ENCODE assay signal across 8 cellular contexts in genomic region chr3:194671511-194671899, GRCh38. TPM values are rescaled to one million over a fixed set of nuclear protein-coding genes. Genes with fewer than 3 reads are reported as not detected.
DNase-seq lines count a peak whose midpoint lies in the region; ATAC-seq and TF ChIP-seq lines count a peak whose summit lies in the region.

No MANE protein-coding gene starts in this region.

- TF ChIP-seq POLR2A in IMR-90 (IDR thresholded peaks at IDR 0.05; ENCODE audit: low read depth, low read length) = no peak

- POLR2A ChIA-PET in IMR-90 (lab: Charles Lee; ENCODE audit: unreplicated experiment) = interaction anchor here (0.6 kb wide), 1 partner anchor 14 kb away, joined by 11 read pairs; no protein-coding TSS in a partner anchor

- H2BK20ac ChIP-seq in IMR-90 (ENCODE audit: low read depth, low read length) = no peak overlapping the region

- H4K8ac ChIP-seq in IMR-90 (ENCODE audit: low read depth in 2 of 2, low read length in 2 of 2) = peak overlapping the region; percentile 72 to 92; a peak in 2 of 4 replicates

- intact Hi-C loops in IMR-90 (cut with micrococcal nuclease) = loop anchor here (1.0 kb wide), 1 partner anchor 589 kb away; no protein-coding TSS in a partner anchor

- H4K20me1 ChIP-seq in IMR-90 (ENCODE audit: insufficient read depth, low read length) = peaks cover 6% of the 10 kb centered on the region; the same call in 1 of the 2 replicates

- peak overlapping the region; percentile 83 for H2AK9ac ChIP-seq in IMR-90 (replicated peaks; ENCODE audit: low read depth, low read length, poor library complexity)

- H3K4ac ChIP-seq in IMR-90 (ENCODE audit: low read depth, low read length) = peak overlapping the region; percentile 27; the same call in 1 of the 2 replicates

- H3K4me1 ChIP-seq in IMR-90 (ENCODE audit: control insufficient read depth, insufficient read depth, low read length) (peaks cover 1% of the 10 kb centered on the region; the same call in 1 of the 2 replicates), muscle layer of colon (ENCODE audit: insufficient read depth, low read length) (peaks cover 11% of the 10 kb centered on the region)

- peak overlapping the region; percentile 26; the same call in 1 of the 2 replicates for H4K5ac ChIP-seq in IMR-90 (ENCODE audit: low read depth, low read length)

- H3K4me3 ChIP-seq in IMR-90 (ENCODE audit: insufficient read depth, low read depth, low read length) = peak overlapping the region; percentile 87
- H3K4me3 ChIP-seq in muscle layer of colon (ENCODE audit: low read depth in 1 of 2, low read length in 2 of 2) = peak overlapping the region; percentile 75 to 92

- H3K27ac ChIP-seq in IMR-90 (ENCODE audit: insufficient read depth, low read length) (peak overlapping the region; percentile 68), muscle layer of colon (ENCODE audit: low read depth, low read length) (peak overlapping the region; percentile 88)

- peaks cover 22% of the 10 kb centered on the region for H3K4me1 Mint-ChIP-seq in endothelial cell (ENCODE audit: unreplicated experiment)

- dilution Hi-C loops in IMR-90 (cut with HindIII; ENCODE audit: low sequenced_read_pairs, unreplicated experiment) = no loop called here

- no peak overlapping the region for H2BK15ac ChIP-seq in IMR-90 (ENCODE audit: low read depth, low read length)

- no peak overlapping the region; the same call in 1 of the 2 replicates for H4K91ac ChIP-seq in IMR-90 (ENCODE audit: insufficient read depth, low read depth, low read length)

- TF ChIP-seq CTCF in IMR-90 (conservative IDR thresholded peaks at IDR 0.05; ENCODE audit: low read depth, low read length) (peak; percentile 63), endothelial cell (IDR thresholded peaks at IDR 0.05; ENCODE audit: unreplicated experiment) (peak; percentile 92)

- peak overlapping the region; percentile 79 for H3K9ac ChIP-seq in IMR-90 (ENCODE audit: low read depth, low read length)
- H3K9ac ChIP-seq in muscle layer of colon (ENCODE audit: low read length) = peak overlapping the region; percentile 74

- H3K14ac ChIP-seq in IMR-90 (replicated peaks; ENCODE audit: low read depth, low read length) = 0 out of 2 replicates have a peak overlapping the region, but pooled peaks have one; percentile 23

- TF ChIP-seq RAD21 in IMR-90 (IDR thresholded peaks at IDR 0.05; ENCODE audit: low read length) = peak; percentile 52

- H3K36me3 ChIP-seq in IMR-90 (ENCODE audit: control insufficient read depth, insufficient read depth, low read length) = peaks cover 3% of the 10 kb centered on the region
- peaks cover 19% of the 10 kb centered on the region for H3K36me3 ChIP-seq in muscle layer of colon (ENCODE audit: insufficient read depth, low read length)

- no peak overlapping the region for H3K23ac ChIP-seq in IMR-90 (ENCODE audit: low read depth, low read length)

- in situ Hi-C loops in IMR-90 (cut with MboI; ENCODE audit: low sequenced_read_pairs) = loop anchor here (10.0 kb wide), 1 partner anchor 853 kb away; no protein-coding TSS in a partner anchor

- peaks cover 15 to 32% of the 10 kb centered on the region in 2 experiments; a peak in 3 of 4 replicates for H3K79me1 ChIP-seq in IMR-90 (ENCODE audit: low read depth in 1 of 2, low read length in 2 of 2)

- peak overlapping the region; percentile 98 for H3K4me3 Mint-ChIP-seq in endothelial cell (ENCODE audit: unreplicated experiment)

- peaks cover 2% of the 10 kb centered on the region for H3K27me3 Mint-ChIP-seq in endothelial cell (ENCODE audit: unreplicated experiment)

- H3K27ac Mint-ChIP-seq in endothelial cell (ENCODE audit: unreplicated experiment) = peak overlapping the region; percentile 96

- WGBS in IMR-90 (ENCODE audit: extremely low coverage in 2 of 2, insufficient read length in 1 of 2), 2 experiments = 0% methylated on average over 3 of the region's 5 CpGs; no CpG with 5 or more reads in 1 of the 2 experiments

- peak overlapping the region; percentile 85 for H2AFZ ChIP-seq in IMR-90 (replicated peaks; ENCODE audit: low read length, poor library complexity)

- peak; percentile 57 for DNase-seq in CD1c-positive myeloid dendritic cell (ENCODE audit: extremely low spot score)
- peak; percentile 52 for DNase-seq in IMR-90
- DNase-seq in SKM-1 (lab: John Stamatoyannopoulos, UW; ENCODE audit: unreplicated experiment) = peak; percentile 42
- no peak for DNase-seq in endothelial cell (ENCODE audit: low spot score)
- DNase-seq in COLO829 (ENCODE audit: low spot score) = no peak
- DNase-seq in NCI-H1048 (lab: John Stamatoyannopoulos, UW) = no peak

- H3K9me1 ChIP-seq in IMR-90 (ENCODE audit: insufficient read depth, low read length) = no peaks in the 10 kb centered on the region; the same call in 1 of the 2 replicates

- H3K27me3 ChIP-seq in IMR-90 (ENCODE audit: control insufficient read depth, insufficient read depth, low read length) = peaks cover 2% of the 10 kb centered on the region; the same call in 1 of the 2 replicates
- no peaks in the 10 kb centered on the region for H3K27me3 ChIP-seq in muscle layer of colon (ENCODE audit: control insufficient read depth in 1 of 2, insufficient read depth in 2 of 2, low read length in 2 of 2)

- H2AK5ac ChIP-seq in IMR-90 (ENCODE audit: low read depth, low read length) = no peak overlapping the region

- peaks cover 7% of the 10 kb centered on the region for H3K36me3 Mint-ChIP-seq in endothelial cell (ENCODE audit: low read depth, unreplicated experiment)

- peak overlapping the region; percentile 36; the same call in 1 of the 2 replicates for H3K56ac ChIP-seq in IMR-90 (ENCODE audit: extremely low read depth, insufficient read depth, low read length)

- TSS peak; percentile 49 for BruUV-seq in IMR-90 (replicated peaks; lab: Mats Ljungman, UMichigan)

- H3K18ac ChIP-seq in IMR-90 (ENCODE audit: low read depth, low read length) = no peak overlapping the region

- no peaks in the 10 kb centered on the region for H3K9me3 Mint-ChIP-seq in endothelial cell (ENCODE audit: unreplicated experiment)

- peak; percentile 22 for ATAC-seq in GM18907 (IDR thresholded peaks at IDR 0.05; ENCODE audit: unreplicated experiment)
- peak; percentile 31 for ATAC-seq in IMR-90 (ENCODE audit: low read depth)

- H2BK120ac ChIP-seq in IMR-90 (ENCODE audit: low read depth, low read length) = no peak overlapping the region

- CTCF ChIA-PET in IMR-90 (lab: Yijun Ruan, JAX) = interaction anchor here (0.6 to 4.8 kb wide), 20 partner anchors 11 to 600 kb away, joined by 3 to 27 read pairs (median 3); partner anchors contain the start of gene XXYLT1

- peak overlapping the region; percentile 91 for H3K4me2 ChIP-seq in IMR-90 (ENCODE audit: low read depth, low read length)

- H2BK5ac ChIP-seq in IMR-90 (ENCODE audit: low read depth, low read length, poor library complexity, severe bottlenecking) = no peak overlapping the region

- H3K9me3 ChIP-seq in IMR-90 (ENCODE audit: control insufficient read depth, insufficient read depth, low read length) (no peaks in the 10 kb centered on the region), muscle layer of colon (ENCODE audit: low read length) (no peaks in the 10 kb centered on the region)

TF ChIP-seq in IMR-90, 13 proteins besides CTCF, POLR2A, EP300 and RAD21:
- TF ChIP-seq SMC3 (IDR thresholded peaks at IDR 0.05; ENCODE audit: low read depth, low read length) (peak; percentile 78), MXI1 (IDR thresholded peaks at IDR 0.05; ENCODE audit: borderline replicate concordance, low read depth, low read length) (no peak), CEBPB (IDR thresholded peaks at IDR 0.05; ENCODE audit: low read depth, low read length) (0 out of 2 replicates have a peak, but pooled peaks have one; percentile 19)

RNA-seq across cellular contexts. Expression of gene LSG1, which starts 0.5 kb away (rescaled TPM):
- 45.2 and 46.7 TPM in 2 replicates for total RNA-seq in IMR-90 (2012; rRNA removed)
- 25.2 and 26.8 TPM in 2 replicates for polyA plus RNA-seq in IMR-90 (2012; rRNA removed)
- polyA plus RNA-seq in IMR-90 (2012; cell fraction: cytosol; rRNA removed) = 4.7 and 9.8 TPM in 2 replicates
- 14.1 and 59.8 TPM in 2 replicates for polyA plus RNA-seq in IMR-90 (2012; cell fraction: nucleus; rRNA removed; ENCODE audit: low replicate concordance)
- total RNA-seq in endothelial cell (ENCODE audit: unreplicated experiment) = 35.8 TPM

RNA-seq across cellular contexts. Expression of gene FAM43A, which starts 14.2 kb away (rescaled TPM):
- total RNA-seq in IMR-90 (2012; rRNA removed) = 3.0 and 3.1 TPM in 2 replicates
- polyA plus RNA-seq in IMR-90 (2012; rRNA removed) = 11.2 and 11.5 TPM in 2 replicates
- 8.8 and 20.4 TPM in 2 replicates for polyA plus RNA-seq in IMR-90 (2012; cell fraction: cytosol; rRNA removed)
- polyA plus RNA-seq in IMR-90 (2012; cell fraction: nucleus; rRNA removed; ENCODE audit: low replicate concordance) = 30.0 and 63.1 TPM in 2 replicates
- total RNA-seq in endothelial cell (ENCODE audit: unreplicated experiment) = 33.5 TPM

RNA-seq across cellular contexts. Expression of gene TMEM44, which starts 38.3 kb away (rescaled TPM):
- total RNA-seq in IMR-90 (2012; rRNA removed) (7.8 and 9.7 TPM in 2 replicates), endothelial cell (ENCODE audit: unreplicated experiment) (51.1 TPM)
- 22.4 and 24.2 TPM in 2 replicates for polyA plus RNA-seq in IMR-90 (2012; rRNA removed)
- 13.9 and 18.1 TPM in 2 replicates for polyA plus RNA-seq in IMR-90 (2012; cell fraction: cytosol; rRNA removed)
- polyA plus RNA-seq in IMR-90 (2012; cell fraction: nucleus; rRNA removed; ENCODE audit: low replicate concordance) = 104 and 111 TPM in 2 replicates

Comparison
In these comparisons a context has a peak if more than half of its experiments do, and no peak if none do; other contexts are left out.
1. DNase-seq: peak in CD1c-positive myeloid dendritic cell (single experiment), IMR-90 (single experiment) and SKM-1 (single experiment); none in endothelial cell (single experiment), COLO829 (single experiment) and NCI-H1048 (single experiment).